ENCODE assay signal across 8 cellular contexts in the genomic region with DNA sequence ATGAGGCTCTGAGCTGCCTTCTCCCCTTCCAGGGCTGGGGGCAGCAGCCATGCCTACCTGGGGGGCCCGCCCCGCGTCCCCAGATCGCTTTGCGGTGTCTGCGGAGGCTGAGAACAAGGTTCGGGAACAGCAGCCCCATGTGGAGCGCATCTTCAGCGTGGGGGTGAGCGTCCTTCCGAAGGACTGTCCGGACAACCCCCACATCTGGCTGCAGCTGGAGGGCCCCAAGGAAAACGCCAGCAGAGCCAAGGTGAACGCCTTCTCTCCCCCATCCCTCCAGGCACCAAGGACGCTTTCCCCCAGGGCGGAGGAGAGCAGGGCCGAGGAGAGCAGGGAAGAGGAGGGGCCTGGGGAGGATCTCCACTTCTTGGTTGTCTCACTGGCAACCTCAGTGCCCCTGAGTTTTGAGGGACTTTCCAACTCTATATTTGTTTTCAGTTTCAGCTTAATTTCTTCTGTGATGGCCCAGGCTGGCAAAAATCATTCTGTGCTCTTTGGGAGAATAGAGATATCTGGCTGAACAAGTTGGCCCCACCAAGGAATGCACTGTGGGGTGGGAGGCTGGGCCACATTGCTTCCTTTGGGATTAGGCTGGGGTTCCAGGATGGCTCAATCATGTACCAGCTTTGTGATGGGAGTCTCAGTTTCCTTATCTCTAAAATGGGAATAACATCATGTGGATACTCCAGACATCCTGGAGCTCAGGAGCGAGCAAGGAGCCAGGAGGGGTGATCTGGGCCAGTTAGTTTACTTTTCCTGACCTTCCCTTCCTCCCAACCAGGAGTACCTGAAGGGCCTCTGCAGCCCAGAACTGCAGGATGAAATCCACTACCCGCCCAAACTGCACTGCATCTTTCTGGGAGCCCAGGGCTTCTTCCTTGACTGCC. TPM values are rescaled to one million over a fixed set of nuclear protein-coding genes. Genes with fewer than 3 reads are reported as not detected.
DNase-seq lines count a peak whose midpoint lies in the region; ATAC-seq and TF ChIP-seq lines count a peak whose summit lies in the region.

No MANE protein-coding gene starts in this region.

- H3K4me3 ChIP-seq in MG63 = peak overlapping the region; percentile 74
- peak overlapping the region; percentile 80 for H3K4me3 ChIP-seq in retinal pigment epithelial cell (ENCODE audit: low read length)

- no peaks in the 10 kb centered on the region for H3K27me3 ChIP-seq in MG63

- H3K27ac Mint-ChIP-seq in activated T-helper 2 cell treated with anti-CD3 and anti-CD28 coated beads, Interferon-gamma antibody, Interleukin-2, Interleukin-4, amounts not matched to agents 10 μg/mL and 5 μg/mL and 100 μg/mL, durations not matched to agents 14 hours and 24 hours and 36 hours = peak overlapping the region; percentile 91

- intact Hi-C loops in activated T-helper 2 cell treated with anti-CD3 and anti-CD28 coated beads, Interferon-gamma antibody, Interleukin-2, Interleukin-4, amounts not matched to agents 10 μg/mL and 5 μg/mL and 100 μg/mL, durations not matched to agents 14 hours and 24 hours and 36 hours (cut with micrococcal nuclease) = loop anchor here (1.0 to 10.0 kb wide), 7 partner anchors 11 to 336 kb away; a partner anchor contains a TSS

- H3K9me3 ChIP-seq in MG63 = no peaks in the 10 kb centered on the region

- H3K4me3 Mint-ChIP-seq in activated T-helper 2 cell treated with anti-CD3 and anti-CD28 coated beads, Interferon-gamma antibody, Interleukin-2, Interleukin-4, amounts not matched to agents 10 μg/mL and 5 μg/mL and 100 μg/mL, durations not matched to agents 14 hours and 24 hours and 36 hours (ENCODE audit: low read depth) = peak overlapping the region; percentile 84

- H3K4me1 Mint-ChIP-seq in activated T-helper 2 cell treated with anti-CD3 and anti-CD28 coated beads, Interferon-gamma antibody, Interleukin-2, Interleukin-4, amounts not matched to agents 10 μg/mL and 5 μg/mL and 100 μg/mL, durations not matched to agents 14 hours and 24 hours and 36 hours (ENCODE audit: low read depth) = peaks cover 36% of the 10 kb centered on the region

- H3K36me3 ChIP-seq in MG63 = peaks cover 26% of the 10 kb centered on the region

- TF ChIP-seq CTCF in retinal pigment epithelial cell (conservative IDR thresholded peaks at IDR 0.05; ENCODE audit: low read depth, low read length) = no peak

- no peaks in the 10 kb centered on the region for H3K9me3 Mint-ChIP-seq in activated T-helper 2 cell treated with anti-CD3 and anti-CD28 coated beads, Interferon-gamma antibody, Interleukin-2, Interleukin-4, amounts not matched to agents 10 μg/mL and 5 μg/mL and 100 μg/mL, durations not matched to agents 14 hours and 24 hours and 36 hours

- peak; percentile 81 for DNase-seq in activated CD8-positive, alpha-beta memory T cell treated with anti-CD3 and anti-CD28 coated beads for 24 hours
- no peak for DNase-seq in activated CD8-positive, alpha-beta memory T cell treated with anti-CD3 and anti-CD28 coated beads, Interleukin-2, amount 50 U/mL, for 48 hours
- peak; percentile 62 for DNase-seq in MG63
- DNase-seq in activated T-helper 2 cell treated with anti-CD3 and anti-CD28 coated beads, Interferon-gamma antibody, Interleukin-2, Interleukin-4, amounts not matched to agents 10 μg/mL and 5 μg/mL and 100 μg/mL, durations not matched to agents 14 hours and 24 hours and 36 hours (ENCODE audit: low spot score) = peak; percentile 66
- DNase-seq in germinal center (ENCODE audit: low spot score) = peak; percentile 82
- DNase-seq in retinal pigment epithelial cell (ENCODE audit: low read depth) = no peak
- DNase-seq in LoVo (ENCODE audit: low spot score) = no peak

- peaks cover 42% of the 10 kb centered on the region for H3K36me3 Mint-ChIP-seq in activated T-helper 2 cell treated with anti-CD3 and anti-CD28 coated beads, Interferon-gamma antibody, Interleukin-2, Interleukin-4, amounts not matched to agents 10 μg/mL and 5 μg/mL and 100 μg/mL, durations not matched to agents 14 hours and 24 hours and 36 hours (ENCODE audit: low read depth)

- ATAC-seq in HG02840 (IDR thresholded peaks at IDR 0.05; ENCODE audit: low FRiP score, unreplicated experiment) = no peak

- H3K27me3 Mint-ChIP-seq in activated T-helper 2 cell treated with anti-CD3 and anti-CD28 coated beads, Interferon-gamma antibody, Interleukin-2, Interleukin-4, amounts not matched to agents 10 μg/mL and 5 μg/mL and 100 μg/mL, durations not matched to agents 14 hours and 24 hours and 36 hours (ENCODE audit: low read depth) = no peaks in the 10 kb centered on the region

RNA-seq across cellular contexts. Expression of a gene that starts 1.2 kb away (rescaled TPM):
- 19.1 and 30.7 TPM in 2 replicates for total RNA-seq in MG63 (2014; rRNA removed; shearing (Covaris generic); ENCODE audit: low replicate concordance)
- total RNA-seq in activated T-helper 2 cell treated with anti-CD3 and anti-CD28 coated beads, Interferon-gamma antibody, Interleukin-2, Interleukin-4, amounts not matched to agents 10 μg/mL and 5 μg/mL and 100 μg/mL, durations not matched to agents 14 hours and 24 hours and 36 hours = 72.6 and 75.3 TPM in 2 replicates

RNA-seq across cellular contexts. Expression of a gene that starts 1.5 kb away (rescaled TPM):
- 2.0 TPM in 1 of 2 replicates, not detected in the other for total RNA-seq in MG63 (2014; rRNA removed; shearing (Covaris generic); ENCODE audit: low replicate concordance)
- 5.4 and 5.5 TPM in 2 replicates for total RNA-seq in activated T-helper 2 cell treated with anti-CD3 and anti-CD28 coated beads, Interferon-gamma antibody, Interleukin-2, Interleukin-4, amounts not matched to agents 10 μg/mL and 5 μg/mL and 100 μg/mL, durations not matched to agents 14 hours and 24 hours and 36 hours

RNA-seq across cellular contexts. Expression of a gene that starts 11.7 kb away (rescaled TPM):
- 16.8 and 32.0 TPM in 2 replicates for total RNA-seq in MG63 (2014; rRNA removed; shearing (Covaris generic); ENCODE audit: low replicate concordance)
- 40.8 and 47.7 TPM in 2 replicates for total RNA-seq in activated T-helper 2 cell treated with anti-CD3 and anti-CD28 coated beads, Interferon-gamma antibody, Interleukin-2, Interleukin-4, amounts not matched to agents 10 μg/mL and 5 μg/mL and 100 μg/mL, durations not matched to agents 14 hours and 24 hours and 36 hours

RNA-seq across cellular contexts. Expression of a gene that starts 32.1 kb away (rescaled TPM):
- total RNA-seq in MG63 (2014; rRNA removed; shearing (Covaris generic); ENCODE audit: low replicate concordance) = 0.30 TPM in 1 of 2 replicates, not detected in the other
- 0.02 and 0.34 TPM in 2 replicates for total RNA-seq in activated T-helper 2 cell treated with anti-CD3 and anti-CD28 coated beads, Interferon-gamma antibody, Interleukin-2, Interleukin-4, amounts not matched to agents 10 μg/mL and 5 μg/mL and 100 μg/mL, durations not matched to agents 14 hours and 24 hours and 36 hours

Comparison
In these comparisons a context has a peak if more than half of its experiments do, and no peak if none do; other contexts are left out.
1. DNase-seq: peak in activated CD8-positive, alpha-beta memory T cell treated with anti-CD3 and anti-CD28 coated beads for 24 hours (single experiment), MG63 (single experiment), activated T-helper 2 cell treated with anti-CD3 and anti-CD28 coated beads, Interferon-gamma antibody, Interleukin-2, Interleukin-4, amounts not matched to agents 10 μg/mL and 5 μg/mL and 100 μg/mL, durations not matched to agents 14 hours and 24 hours and 36 hours (single experiment) and germinal center (single experiment); none in activated CD8-positive, alpha-beta memory T cell treated with anti-CD3 and anti-CD28 coated beads, Interleukin-2, amount 50 U/mL, for 48 hours (single experiment), retinal pigment epithelial cell (single experiment) and LoVo (single experiment).